8 cellular contexts compared by ENCODE assay signal in genomic region chr1:203861379-203862184, GRCh38. TPM values are rescaled to one million over a fixed set of nuclear protein-coding genes. Genes with fewer than 3 reads are reported as not detected.
DNase-seq lines count a peak whose midpoint lies in the region; TF ChIP-seq lines count a peak whose summit lies in the region.

TSS of gene SNRPE (plus strand) at chr1:203861599. CDS start at chr1:203861660, 61 bp downstream.

- H3K36me3 ChIP-seq in MM.1S (replicated peaks; ENCODE audit: insufficient read depth, low read length), result peaks cover 24% of the 10 kb centered on the region
- peaks cover 14 to 19% of the 10 kb centered on the region in 2 donors for H3K36me3 ChIP-seq in stomach smooth muscle (ENCODE audit: control insufficient read depth in 2 of 2, insufficient read depth in 2 of 2, low read length in 2 of 2)

- peak within 1 kb of the TSS; percentile 81 for H3K4me2 ChIP-seq in MM.1S (ENCODE audit: low read depth, low read length)

- no peaks in the 10 kb centered on the region for H3K27me3 Mint-ChIP-seq in neural crest cell (ENCODE audit: low read depth)

- peak within 1 kb of the TSS; percentile 87 for H3K9ac ChIP-seq in MM.1S (ENCODE audit: low read length)
- H3K9ac ChIP-seq in stomach smooth muscle (ENCODE audit: low read length in 2 of 2), result peak within 1 kb of the TSS; percentile 61 to 87

- peaks cover 5% of the 10 kb centered on the region; the same call in 1 of the 2 replicates for H3F3A ChIP-seq in MM.1S (ENCODE audit: insufficient read depth, low read length)

- H3K27ac ChIP-seq in MM.1S (ENCODE audit: low read length) (peak within 1 kb of the TSS; percentile 62), stomach smooth muscle (ENCODE audit: low read length) (peak within 1 kb of the TSS; percentile 58)

- H3K4me1 ChIP-seq in MM.1S (ENCODE audit: low read length), result peaks cover 11% of the 10 kb centered on the region
- H3K4me1 ChIP-seq in stomach smooth muscle (ENCODE audit: control insufficient read depth, insufficient read depth, low read length), result peaks cover 16% of the 10 kb centered on the region

- no peaks in the 10 kb centered on the region for H3K9me3 ChIP-seq in MM.1S (replicated peaks; ENCODE audit: insufficient read depth, low read length)
- no peaks in the 10 kb centered on the region for H3K9me3 ChIP-seq in stomach smooth muscle (ENCODE audit: control insufficient read depth in 2 of 2, low read length in 2 of 2)

- no peaks in the 10 kb centered on the region for H4K20me1 ChIP-seq in MM.1S (ENCODE audit: insufficient read depth, low read length)

- peak within 1 kb of the TSS; percentile 100 for H3K27ac Mint-ChIP-seq in neural crest cell (ENCODE audit: unreplicated experiment)

- no peaks in the 10 kb centered on the region for H3K9me2 ChIP-seq in MM.1S (replicated peaks; ENCODE audit: insufficient read depth, low read length)

- H3K4me3 Mint-ChIP-seq in neural crest cell, result peak within 1 kb of the TSS; percentile 99

- DNase-seq in GF-D8 (lab: John Stamatoyannopoulos, UW) (peak; percentile 90), HCEC 1CT (peak; percentile 99), MM.1S (peak; percentile 100), SIG-M5 (lab: John Stamatoyannopoulos, UW) (peak; percentile 86), activated gamma-delta T cell (lab: John Stamatoyannopoulos, UW) (peak; percentile 78), fibroblast of villous mesenchyme (ENCODE audit: low read depth) (peak; percentile 99), neural crest cell (ENCODE audit: low read depth, low spot score) (peak; percentile 98)

- H3K27me3 ChIP-seq in MM.1S (replicated peaks; ENCODE audit: insufficient read depth, low read length) (no peaks in the 10 kb centered on the region), stomach smooth muscle (ENCODE audit: control insufficient read depth in 1 of 2, insufficient read depth in 2 of 2, low read length in 2 of 2) (no peaks in the 10 kb centered on the region)

- H3K79me2 ChIP-seq in MM.1S (ENCODE audit: low read length), result peaks cover 39% of the 10 kb centered on the region

- TF ChIP-seq CTCF in MM.1S (IDR thresholded peaks at IDR 0.05; ENCODE audit: low read length) (peak; percentile 92), fibroblast of villous mesenchyme (IDR thresholded peaks at IDR 0.05; ENCODE audit: insufficient read depth, low read depth, low read length) (peak; percentile 93), neural crest cell (conservative IDR thresholded peaks at IDR 0.05) (peak; percentile 97)

- H2AFZ ChIP-seq in MM.1S (ENCODE audit: low read length), result peak within 1 kb of the TSS; percentile 87

- H3K9me3 Mint-ChIP-seq in neural crest cell, result no peaks in the 10 kb centered on the region

- H3K4me1 Mint-ChIP-seq in neural crest cell, result peaks cover 24% of the 10 kb centered on the region

- H3K4me3 ChIP-seq in MM.1S (ENCODE audit: low read length) (peak within 1 kb of the TSS; percentile 96), fibroblast of villous mesenchyme (ENCODE audit: low read depth, low read length) (peak within 1 kb of the TSS; percentile 100), stomach smooth muscle (ENCODE audit: low read length in 2 of 2) (peak within 1 kb of the TSS; percentile 68 to 100)

- peaks cover 15% of the 10 kb centered on the region for H3K36me3 Mint-ChIP-seq in neural crest cell (ENCODE audit: low read depth)

RNA-seq across cellular contexts. Expression of gene SNRPE, which starts in this region (rescaled TPM):
- 38.7 and 53.1 TPM in 2 replicates for total RNA-seq in fibroblast of villous mesenchyme
- total RNA-seq in neural crest cell, result 302 and 308 TPM in 2 replicates

Comparison
In these comparisons a context has a peak if more than half of its experiments do, and no peak if none do; other contexts are left out.
1. Peak in every context shown above with its lines: DNase-seq, H3K4me3 ChIP-seq and H3K27ac ChIP-seq.